In the genomic region with DNA sequence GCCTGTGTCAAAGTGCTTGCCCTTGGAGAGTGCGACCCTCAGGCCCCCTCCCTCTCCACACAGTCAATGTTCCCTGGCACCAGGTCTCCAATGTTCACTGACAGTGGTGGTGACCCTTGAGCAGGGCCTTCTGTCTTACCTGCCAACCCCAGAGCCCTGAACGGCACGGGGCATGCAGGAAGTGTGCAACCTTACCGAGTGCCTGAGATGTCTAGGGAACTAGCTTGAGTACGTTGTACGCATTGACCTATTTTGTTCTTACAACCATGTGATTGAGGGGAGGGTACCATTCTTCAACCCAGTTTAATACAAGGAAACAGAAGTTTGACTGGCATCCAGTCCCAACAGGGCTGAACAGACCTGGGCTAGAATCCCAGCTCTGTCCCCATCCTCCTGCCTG, we compare ENCODE assay signal across 21 cellular contexts. TPM values are rescaled to one million over a fixed set of nuclear protein-coding genes. Genes with fewer than 3 reads are reported as not detected.
DNase-seq lines count a peak whose midpoint lies in the region; FAIRE-seq and TF ChIP-seq lines count a peak whose summit lies in the region.
"Had no signal": no experiment of that assay in that cellular context is flagged by ENCODE, and none has a peak within 500 bp of the region (broad histone marks: within the 10 kb centered on the region; RNA-seq: fewer than 3 reads in every experiment).

No MANE protein-coding gene starts in this region.

- H3K9me3 Mint-ChIP-seq in dendritic cell treated with granulocyte-macrophage colony-stimulating factor and Interleukin-4, amounts not matched to agents 40 ng/mL and 50 ng/mL, for 4 days = no peaks in the 10 kb centered on the region
- H3K9me3 Mint-ChIP-seq: T-helper 1 cell treated with Interleukin-12 subunit alpha and Interleukin-12 subunit beta and Interleukin-4 antibody, amounts not matched to agents 30 μg/mL and 1 μg/mL, for 36 hours had no signal

- no peaks in the 10 kb centered on the region for H3K36me3 Mint-ChIP-seq in dendritic cell treated with granulocyte-macrophage colony-stimulating factor and Interleukin-4, amounts not matched to agents 40 ng/mL and 50 ng/mL, for 4 days (ENCODE audit: low read depth)

- peak; percentile 82 for FAIRE-seq in GM12891 (lab: Jason Lieb, UNC)
- FAIRE-seq: D721Med had no signal

- no peak overlapping the region for H3K4me3 ChIP-seq in BLaER1 treated with 17β-estradiol and CSF1 and Interleukin-3, amounts not matched to agents 10 nM and 100 nM

- no peak overlapping the region for H3K4me3 Mint-ChIP-seq in dendritic cell treated with granulocyte-macrophage colony-stimulating factor and Interleukin-4, amounts not matched to agents 40 ng/mL and 50 ng/mL, for 4 days
- H3K4me3 Mint-ChIP-seq: T-helper 1 cell treated with Interleukin-12 subunit alpha and Interleukin-12 subunit beta and Interleukin-4 antibody, amounts not matched to agents 30 μg/mL and 1 μg/mL, for 36 hours had no signal

- H3K36me3 ChIP-seq in BLaER1 treated with 17β-estradiol and CSF1 and Interleukin-3, amounts not matched to agents 10 nM and 100 nM = no peaks in the 10 kb centered on the region

- DNase-seq in GM12891 (ENCODE audit: insufficient read length, low spot score) (no peak), substantia nigra (lab: John Stamatoyannopoulos, UW) (no peak), kidney tubule cell (ENCODE audit: low spot score) (no peak), NCI-H2029 (lab: John Stamatoyannopoulos, UW) (no peak)
- no peak for DNase-seq in NK-92 treated with Interleukin-12 subunit alpha and Interleukin-12 subunit beta, amount 100 ng/mL, for 24 hours (lab: John Stamatoyannopoulos, UW)
- DNase-seq: DMS53, EL, GF-D8, GOT3, NCI-H1105, NCI-H2081, NCI-H2171 treated with DMSO at 0.1 percent for 48 hours, NCI-H446, NCI-H526, PC-3, SHP77 had no signal

- H3K9me3 ChIP-seq in BLaER1 treated with 17β-estradiol and CSF1 and Interleukin-3, amounts not matched to agents 10 nM and 100 nM (replicated peaks in 1 of 11) = no peaks in the 10 kb centered on the region

- peak overlapping the region in 1 of 11 experiments; percentile 48; a peak in 2 of 22 replicates for H3K9ac ChIP-seq in BLaER1 treated with 17β-estradiol and CSF1 and Interleukin-3, amounts not matched to agents 10 nM and 100 nM
- H3K9ac ChIP-seq: KMS-11 had no signal

- intact Hi-C loops in dendritic cell treated with granulocyte-macrophage colony-stimulating factor and Interleukin-4, amounts not matched to agents 40 ng/mL and 50 ng/mL, for 4 days (cut with micrococcal nuclease) = no loop called here

- peaks cover 62 to 85% (median 75%) of the 10 kb centered on the region in 10 experiments for H3K4me1 ChIP-seq in BLaER1 treated with 17β-estradiol and CSF1 and Interleukin-3, amounts not matched to agents 10 nM and 100 nM

- no peak for TF ChIP-seq POLR2A in GM12891 (IDR thresholded peaks at IDR 0.05; ENCODE audit: low read depth, low read length)

- H3K27me3 ChIP-seq in BLaER1 treated with 17β-estradiol and CSF1 and Interleukin-3, amounts not matched to agents 10 nM and 100 nM = no peaks in the 10 kb centered on the region

- H3K4me2 ChIP-seq in BLaER1 treated with 17β-estradiol and CSF1 and Interleukin-3, amounts not matched to agents 10 nM and 100 nM = peak overlapping the region; percentile 43 to 88 (median 77)
- H3K4me2 ChIP-seq: KMS-11 had no signal

- no peaks in the 10 kb centered on the region for H4K20me1 ChIP-seq in BLaER1 treated with 17β-estradiol and CSF1 and Interleukin-3, amounts not matched to agents 10 nM and 100 nM

- H3K27ac Mint-ChIP-seq in dendritic cell treated with granulocyte-macrophage colony-stimulating factor and Interleukin-4, amounts not matched to agents 40 ng/mL and 50 ng/mL, for 4 days = peak overlapping the region; percentile 52
- H3K27ac Mint-ChIP-seq: T-helper 1 cell treated with Interleukin-12 subunit alpha and Interleukin-12 subunit beta and Interleukin-4 antibody, amounts not matched to agents 30 μg/mL and 1 μg/mL, for 36 hours had no signal

- peaks cover 10% of the 10 kb centered on the region for H3K27me3 Mint-ChIP-seq in dendritic cell treated with granulocyte-macrophage colony-stimulating factor and Interleukin-4, amounts not matched to agents 40 ng/mL and 50 ng/mL, for 4 days

- peak overlapping the region in 8 of 11 experiments; percentile 46 to 71 (median 56); a peak in 15 of 22 replicates for H3K27ac ChIP-seq in BLaER1 treated with 17β-estradiol and CSF1 and Interleukin-3, amounts not matched to agents 10 nM and 100 nM
- peak overlapping the region; percentile 55 for H3K27ac ChIP-seq in substantia nigra (ENCODE audit: low read depth, low read length, poor library complexity, severe bottlenecking)
- H3K27ac ChIP-seq: KMS-11 had no signal

- H3K4me1 Mint-ChIP-seq in dendritic cell treated with granulocyte-macrophage colony-stimulating factor and Interleukin-4, amounts not matched to agents 40 ng/mL and 50 ng/mL, for 4 days (ENCODE audit: low read depth) = peaks cover 39% of the 10 kb centered on the region

TF ChIP-seq in GM12891, 5 proteins besides CTCF, POLR2A, EP300 and RAD21:
- no peak for TF ChIP-seq TAF1 (IDR thresholded peaks at IDR 0.05; ENCODE audit: low read depth, low read length)
- TF ChIP-seq PAX5 (IDR thresholded peaks at IDR 0.05; ENCODE audit: insufficient read depth, low read length, severe bottlenecking) = no peak
- no peak for TF ChIP-seq POLR2AphosphoS5 (IDR thresholded peaks at IDR 0.05; ENCODE audit: low read depth, low read length)
- TF ChIP-seq POU2F2 (IDR thresholded peaks at IDR 0.05; ENCODE audit: low read depth, low read length) = no peak
- no peak for TF ChIP-seq SPI1 (IDR thresholded peaks at IDR 0.05; ENCODE audit: low read depth, low read length)

RNA-seq across cellular contexts. Expression of gene MAG, which starts 13.2 kb away (rescaled TPM):
- polyA plus RNA-seq in GM12891 (2012; ENCODE audit: low read depth, missing spikeins) = 0.21 TPM

RNA-seq across cellular contexts. Expression of gene HAMP, which starts 22.9 kb away (rescaled TPM):
- 0.28 TPM for polyA plus RNA-seq in GM12891 (2012; ENCODE audit: low read depth, missing spikeins)

RNA-seq across cellular contexts. Expression of gene CD22, which starts 23.8 kb away (rescaled TPM):
- 165 TPM for polyA plus RNA-seq in GM12891 (2012; ENCODE audit: low read depth, missing spikeins)

RNA-seq across cellular contexts. Expression of gene USF2, which starts 36.4 kb away (rescaled TPM):
- 109 TPM for polyA plus RNA-seq in GM12891 (2012; ENCODE audit: low read depth, missing spikeins)

RNA-seq across cellular contexts. Expression of gene FFAR1, which starts 42.5 kb away (rescaled TPM):
- polyA plus RNA-seq in GM12891 (2012; ENCODE audit: low read depth, missing spikeins) = 2.2 TPM
